Comparison of ENCODE assay signal across 9 cellular contexts in genomic region chr10:77041636-77042258, GRCh38.
DNase-seq lines count a peak whose midpoint lies in the region; FAIRE-seq and TF ChIP-seq lines count a peak whose summit lies in the region.
"Had no signal": no experiment of that assay in that cellular context is flagged by ENCODE, and none has a peak within 500 bp of the region (broad histone marks: within the 10 kb centered on the region; RNA-seq: fewer than 3 reads in every experiment).

No MANE protein-coding gene starts in this region.

- H3K36me3 Mint-ChIP-seq in activated naive CD8-positive, alpha-beta T cell = no peaks in the 10 kb centered on the region
- H3K36me3 Mint-ChIP-seq in osteocyte (ENCODE audit: unreplicated experiment) = peaks cover 6% of the 10 kb centered on the region

- no peaks in the 10 kb centered on the region for H3K9me3 ChIP-seq in tibial nerve

- peaks cover 0 to 2% (median 0%) of the 10 kb centered on the region in 4 donors for H3K4me1 ChIP-seq in tibial nerve

- H3K27me3 Mint-ChIP-seq in activated naive CD8-positive, alpha-beta T cell = peaks cover 2% of the 10 kb centered on the region
- H3K27me3 Mint-ChIP-seq in osteocyte (ENCODE audit: unreplicated experiment) = no peaks in the 10 kb centered on the region

- no peak for FAIRE-seq in H54 (lab: Jason Lieb, UNC)

- peak overlapping the region; percentile 67 for H3K27ac Mint-ChIP-seq in activated naive CD8-positive, alpha-beta T cell
- H3K27ac Mint-ChIP-seq in osteocyte (ENCODE audit: unreplicated experiment) = peak overlapping the region; percentile 15

- no peak for TF ChIP-seq POLR2A in tibial nerve (IDR thresholded peaks at IDR 0.05)
- no peak for TF ChIP-seq POLR2A in H54 (IDR thresholded peaks at IDR 0.05; ENCODE audit: low read depth, low read length)

- 53 to 57% methylated on average over 4 of the region's 4 CpGs for WGBS in tibial nerve, 2 donors

- no peaks in the 10 kb centered on the region for H3K27me3 ChIP-seq in tibial nerve

- DNase-seq in activated gamma-delta T cell treated with Interleukin-2 at 50 U/mL for 16 hours (peak; percentile 17), activated gamma-delta T cell (lab: John Stamatoyannopoulos, UW) (no peak), NCI-H82 (lab: John Stamatoyannopoulos, UW) (peak; percentile 84), osteocyte (ENCODE audit: extremely low spot score, unreplicated experiment) (no peak), tibial nerve (ENCODE audit: low spot score in 2 of 2) (no peak), H54 (ENCODE audit: insufficient read length, low spot score) (no peak), NCI-H2196 (lab: John Stamatoyannopoulos, UW; ENCODE audit: unreplicated experiment) (no peak)
- DNase-seq: dermis blood vessel endothelial cell had no signal

- H3K4me3 ChIP-seq in tibial nerve = no peak overlapping the region

- H3K9me3 Mint-ChIP-seq in activated naive CD8-positive, alpha-beta T cell (ENCODE audit: low read depth) = no peaks in the 10 kb centered on the region
- no peaks in the 10 kb centered on the region for H3K9me3 Mint-ChIP-seq in osteocyte (ENCODE audit: unreplicated experiment)

- H3K4me1 Mint-ChIP-seq in activated naive CD8-positive, alpha-beta T cell (ENCODE audit: low read depth) = peaks cover 18% of the 10 kb centered on the region
- peaks cover 19% of the 10 kb centered on the region for H3K4me1 Mint-ChIP-seq in osteocyte (ENCODE audit: unreplicated experiment)

- peak overlapping the region; percentile 15 for H3K4me3 Mint-ChIP-seq in activated naive CD8-positive, alpha-beta T cell
- no peak overlapping the region for H3K4me3 Mint-ChIP-seq in osteocyte (ENCODE audit: unreplicated experiment)

- no peak for TF ChIP-seq EP300 in tibial nerve (IDR thresholded peaks at IDR 0.05)

- no peak for TF ChIP-seq CTCF in osteocyte (IDR thresholded peaks at IDR 0.05)
- no peak for TF ChIP-seq CTCF in tibial nerve (IDR thresholded peaks at IDR 0.05)

- no peak overlapping the region for H3K27ac ChIP-seq in tibial nerve

- H3K36me3 ChIP-seq in tibial nerve = no peaks in the 10 kb centered on the region

Comparison
In these comparisons a context has a peak if more than half of its experiments do, and no peak if none do; other contexts are left out.
1. DNase-seq: peak in activated gamma-delta T cell treated with Interleukin-2 at 50 U/mL for 16 hours (single experiment) and NCI-H82 (single experiment); none in activated gamma-delta T cell (single experiment), osteocyte (single experiment), tibial nerve (0 of 2), H54 (single experiment) and NCI-H2196 (single experiment).